14 cellular contexts compared by ENCODE assay signal in the genomic region with DNA sequence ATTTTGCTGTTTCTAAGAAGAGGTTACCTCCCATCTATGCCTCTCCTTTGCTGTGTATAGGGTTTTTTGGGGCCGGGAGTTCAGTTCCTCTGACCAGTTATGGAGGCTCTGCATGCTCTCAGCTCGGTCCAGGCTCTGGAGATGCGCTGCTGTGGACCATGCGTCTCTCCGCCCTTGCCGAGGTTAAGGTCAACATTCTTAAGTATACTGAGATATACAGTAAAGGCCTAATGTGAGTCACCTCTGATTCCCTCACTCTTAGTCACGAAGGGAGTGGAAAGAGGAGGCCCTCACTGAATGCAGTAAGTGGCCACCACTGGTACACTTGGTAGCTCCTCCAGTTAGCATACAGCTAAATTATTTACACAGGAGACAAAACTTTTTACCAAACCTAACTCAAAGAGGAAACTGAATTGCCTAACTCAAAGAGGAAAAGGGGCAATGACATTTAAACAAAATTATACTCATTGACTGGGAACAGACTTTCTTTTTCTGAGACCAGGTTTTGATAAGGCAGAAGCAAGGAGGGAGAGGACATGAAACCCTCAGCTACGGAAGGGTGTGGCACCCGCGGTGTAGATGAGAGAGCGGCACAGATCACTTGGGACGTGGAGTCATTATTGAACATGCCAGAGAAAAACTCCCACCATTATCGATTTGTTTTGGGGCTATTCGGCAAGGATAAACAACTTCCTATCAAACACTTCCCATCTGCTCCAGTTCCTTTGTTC.
A peak's percentile ranks its signal among the peaks of the same experiment; 100 is the strongest.
DNase-seq lines count a peak whose midpoint lies in the region; ATAC-seq, FAIRE-seq and TF ChIP-seq lines count a peak whose summit lies in the region.
"Had no signal": no experiment of that assay in that cellular context is flagged by ENCODE, and none has a peak within 500 bp of the region (broad histone marks: within the 10 kb centered on the region; RNA-seq: fewer than 3 reads in every experiment).

No MANE protein-coding gene starts in this region.

- no peaks in the 10 kb centered on the region for H3K79me2 ChIP-seq in SK-N-SH (ENCODE audit: insufficient read depth)

- no peak overlapping the region for H3K4me2 ChIP-seq in SK-N-SH

- TF ChIP-seq POLR2A in testis (IDR thresholded peaks at IDR 0.05) = no peak

- TF ChIP-seq CTCF in SK-N-SH (IDR thresholded peaks at IDR 0.05) = no peak
- no peak for TF ChIP-seq CTCF in testis (IDR thresholded peaks at IDR 0.05)

- no peaks in the 10 kb centered on the region for H3K9me2 ChIP-seq in SK-N-SH

- H3K4me1 Mint-ChIP-seq in T-helper 2 cell treated with Interferon-gamma antibody and Interleukin-4, amounts not matched to agents 5 μg/mL and 100 μg/mL, for 36 hours (ENCODE audit: low read depth) = no peaks in the 10 kb centered on the region

- H3K27ac ChIP-seq in SK-N-SH (ENCODE audit: low read depth in 2 of 2, low read length in 1 of 2) (peak overlapping the region in 1 of 2 experiments; percentile 26; a peak in 1 of 4 replicates), testis (no peak overlapping the region)

- FAIRE-seq in HTR-8/SVneo (lab: Jason Lieb, UNC) = no peak
- FAIRE-seq: small intestine had no signal

- POLR2A ChIA-PET in SK-N-SH (lab: Yijun Ruan, JAX) = no interaction called here

- no peak overlapping the region for H3K4me3 Mint-ChIP-seq in T-helper 2 cell treated with Interferon-gamma antibody and Interleukin-4, amounts not matched to agents 5 μg/mL and 100 μg/mL, for 36 hours

- H2AFZ ChIP-seq in SK-N-SH (ENCODE audit: low read depth) = no peak overlapping the region; the same call in 1 of the 2 replicates

- H3K36me3 ChIP-seq in SK-N-SH (replicated peaks in 1 of 2; ENCODE audit: control insufficient read depth in 1 of 2, insufficient read depth in 2 of 2, low read length in 1 of 2) (no peaks in the 10 kb centered on the region), testis (ENCODE audit: low read depth, missing control alignments) (no peaks in the 10 kb centered on the region)

- H3K27me3 Mint-ChIP-seq in T-helper 2 cell treated with Interferon-gamma antibody and Interleukin-4, amounts not matched to agents 5 μg/mL and 100 μg/mL, for 36 hours (ENCODE audit: low read depth) = peaks cover 7% of the 10 kb centered on the region

- CTCF ChIA-PET in SK-N-SH (lab: Yijun Ruan, JAX) = interaction anchor here (0.7 kb wide), 1 partner anchor 1012 kb away, joined by 3 read pairs; no protein-coding TSS in a partner anchor

- H3K4me3 ChIP-seq in SK-N-SH (ENCODE audit: low read depth in 2 of 2, low read length in 1 of 2) = no peak overlapping the region
- H3K4me3 ChIP-seq in testis = no peak overlapping the region
- H3K4me3 ChIP-seq: lung had no signal

- no peak for TF ChIP-seq RAD21 in SK-N-SH (IDR thresholded peaks at IDR 0.05; ENCODE audit: low read length)

- H3K27ac Mint-ChIP-seq in T-helper 2 cell treated with Interferon-gamma antibody and Interleukin-4, amounts not matched to agents 5 μg/mL and 100 μg/mL, for 36 hours = no peak overlapping the region
- H3K27ac Mint-ChIP-seq: activated T-helper 2 cell treated with anti-CD3 and anti-CD28 coated beads, Interferon-gamma antibody, Interleukin-2, Interleukin-4, amounts not matched to agents 10 μg/mL and 5 μg/mL and 100 μg/mL, durations not matched to agents 14 hours and 24 hours and 36 hours had no signal

- H3K9me3 Mint-ChIP-seq in T-helper 2 cell treated with Interferon-gamma antibody and Interleukin-4, amounts not matched to agents 5 μg/mL and 100 μg/mL, for 36 hours = peaks cover 2% of the 10 kb centered on the region

- 0 out of 4 replicates have a peak, but pooled peaks cover 0 to 2% of the 10 kb centered on the region in 2 experiments for H3K4me1 ChIP-seq in SK-N-SH (ENCODE audit: control insufficient read depth in 1 of 2, insufficient read depth in 2 of 2, low read depth in 1 of 2, low read length in 1 of 2)
- H3K4me1 ChIP-seq in testis = peaks cover 9% of the 10 kb centered on the region

- TF ChIP-seq EP300 in SK-N-SH (IDR thresholded peaks at IDR 0.05; ENCODE audit: borderline replicate concordance in 1 of 2, low read depth in 1 of 2, low read length in 1 of 2) = no peak

- H3K9ac ChIP-seq in SK-N-SH = no peak overlapping the region

- H4K20me1 ChIP-seq in SK-N-SH (ENCODE audit: insufficient read depth) = no peaks in the 10 kb centered on the region

- H3K27me3 ChIP-seq in SK-N-SH (ENCODE audit: insufficient read depth) (no peaks in the 10 kb centered on the region), testis (no peaks in the 10 kb centered on the region)

- WGBS in SK-N-SH (ENCODE audit: low lambda C conversion rate) = 82% methylated on average over 14 of the region's 14 CpGs
- WGBS in testis, 2 donors = 80 to 83% methylated on average over 14 of the region's 14 CpGs

- peak; percentile 3 for DNase-seq in T-helper 2 cell treated with Interferon-gamma antibody and Interleukin-4, amounts not matched to agents 5 μg/mL and 100 μg/mL, for 36 hours (ENCODE audit: low spot score)
- DNase-seq in T-helper 2 cell = no peak
- DNase-seq in SK-N-SH = no peak
- peak; percentile 80 for DNase-seq in fibroblast of peridontal ligament (ENCODE audit: extremely low read depth)
- peak; percentile 10 for DNase-seq in testis
- DNase-seq in Right ventricle myocardium inferior (ENCODE audit: missing footprints) = no peak
- no peak for DNase-seq in NCI-H524 treated with DMSO at 0.1 percent for 48 hours (lab: John Stamatoyannopoulos, UW)
- no peak for DNase-seq in HTR-8/SVneo (ENCODE audit: insufficient read length, low spot score)
- DNase-seq: 8988T; activated CD4-positive, alpha-beta T cell treated with anti-CD3 and anti-CD28 coated beads for 4 hours; NK-92 treated with Interleukin-12 subunit alpha and Interleukin-12 subunit beta, amount 100 ng/mL, for 24 hours; small intestine had no signal

- no peak for ATAC-seq in Right ventricle myocardium inferior

- no peaks in the 10 kb centered on the region for H3K36me3 Mint-ChIP-seq in T-helper 2 cell treated with Interferon-gamma antibody and Interleukin-4, amounts not matched to agents 5 μg/mL and 100 μg/mL, for 36 hours (ENCODE audit: low read depth)

- peaks cover under 1% of the 10 kb centered on the region for H3F3A ChIP-seq in SK-N-SH (replicated peaks; ENCODE audit: insufficient read depth)

- intact Hi-C loops in testis (cut with DNase I; ENCODE audit: low total_unique reads) (no loop called here), Right ventricle myocardium inferior (cut with DNase I) (no loop called here)

- H3K9me3 ChIP-seq in SK-N-SH (no peaks in the 10 kb centered on the region), testis (no peaks in the 10 kb centered on the region)

TF ChIP-seq in SK-N-SH, 30 proteins besides CTCF, POLR2A, EP300 and RAD21:
- TF ChIP-seq NRF1 (IDR thresholded peaks at IDR 0.05; ENCODE audit: low read depth, low read length) = no peak
- TF ChIP-seq, protein P1, sequence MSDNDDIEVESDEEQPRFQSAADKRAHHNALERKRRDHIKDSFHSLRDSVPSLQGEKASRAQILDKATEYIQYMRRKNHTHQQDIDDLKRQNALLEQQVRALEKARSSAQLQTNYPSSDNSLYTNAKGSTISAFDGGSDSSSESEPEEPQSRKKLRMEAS (IDR thresholded peaks at IDR 0.05; ENCODE audit: low read depth) = 0 out of 2 replicates have a peak, but pooled peaks have one; percentile 16
- peak; percentile 55; the same call in 1 of the 2 replicates for TF ChIP-seq FOSL2 (IDR thresholded peaks at IDR 0.05; ENCODE audit: borderline replicate concordance, low read depth)
- TF ChIP-seq TCF12 (IDR thresholded peaks at IDR 0.05) = peak; percentile 15; the same call in 1 of the 2 replicates
- no peak for TF ChIP-seq GABPA (IDR thresholded peaks at IDR 0.05; ENCODE audit: low read depth)
- TF ChIP-seq RFX5 (IDR thresholded peaks at IDR 0.05; ENCODE audit: low read length) = no peak
- TF ChIP-seq, protein P2, sequence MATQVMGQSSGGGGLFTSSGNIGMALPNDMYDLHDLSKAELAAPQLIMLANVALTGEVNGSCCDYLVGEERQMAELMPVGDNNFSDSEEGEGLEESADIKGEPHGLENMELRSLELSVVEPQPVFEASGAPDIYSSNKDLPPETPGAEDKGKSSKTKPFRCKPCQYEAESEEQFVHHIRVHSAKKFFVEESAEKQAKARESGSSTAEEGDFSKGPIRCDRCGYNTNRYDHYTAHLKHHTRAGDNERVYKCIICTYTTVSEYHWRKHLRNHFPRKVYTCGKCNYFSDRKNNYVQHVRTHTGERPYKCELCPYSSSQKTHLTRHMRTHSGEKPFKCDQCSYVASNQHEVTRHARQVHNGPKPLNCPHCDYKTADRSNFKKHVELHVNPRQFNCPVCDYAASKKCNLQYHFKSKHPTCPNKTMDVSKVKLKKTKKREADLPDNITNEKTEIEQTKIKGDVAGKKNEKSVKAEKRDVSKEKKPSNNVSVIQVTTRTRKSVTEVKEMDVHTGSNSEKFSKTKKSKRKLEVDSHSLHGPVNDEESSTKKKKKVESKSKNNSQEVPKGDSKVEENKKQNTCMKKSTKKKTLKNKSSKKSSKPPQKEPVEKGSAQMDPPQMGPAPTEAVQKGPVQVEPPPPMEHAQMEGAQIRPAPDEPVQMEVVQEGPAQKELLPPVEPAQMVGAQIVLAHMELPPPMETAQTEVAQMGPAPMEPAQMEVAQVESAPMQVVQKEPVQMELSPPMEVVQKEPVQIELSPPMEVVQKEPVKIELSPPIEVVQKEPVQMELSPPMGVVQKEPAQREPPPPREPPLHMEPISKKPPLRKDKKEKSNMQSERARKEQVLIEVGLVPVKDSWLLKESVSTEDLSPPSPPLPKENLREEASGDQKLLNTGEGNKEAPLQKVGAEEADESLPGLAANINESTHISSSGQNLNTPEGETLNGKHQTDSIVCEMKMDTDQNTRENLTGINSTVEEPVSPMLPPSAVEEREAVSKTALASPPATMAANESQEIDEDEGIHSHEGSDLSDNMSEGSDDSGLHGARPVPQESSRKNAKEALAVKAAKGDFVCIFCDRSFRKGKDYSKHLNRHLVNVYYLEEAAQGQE (IDR thresholded peaks at IDR 0.05; ENCODE audit: low read depth, low read length) = no peak
- TF ChIP-seq SIN3A (IDR thresholded peaks at IDR 0.05; ENCODE audit: borderline replicate concordance, low read depth, low read length) = no peak
TF ChIP-seq in SK-N-SH: peak in this region for 3.

Comparison
In these comparisons a context has a peak if more than half of its experiments do, and no peak if none do; other contexts are left out.
1. DNase-seq: peak in T-helper 2 cell treated with Interferon-gamma antibody and Interleukin-4, amounts not matched to agents 5 μg/mL and 100 μg/mL, for 36 hours (single experiment), fibroblast of peridontal ligament (single experiment) and testis (single experiment); none in T-helper 2 cell (0 of 5), SK-N-SH (single experiment), Right ventricle myocardium inferior (single experiment), NCI-H524 treated with DMSO at 0.1 percent for 48 hours (single experiment) and HTR-8/SVneo (single experiment).